In the genomic region with DNA sequence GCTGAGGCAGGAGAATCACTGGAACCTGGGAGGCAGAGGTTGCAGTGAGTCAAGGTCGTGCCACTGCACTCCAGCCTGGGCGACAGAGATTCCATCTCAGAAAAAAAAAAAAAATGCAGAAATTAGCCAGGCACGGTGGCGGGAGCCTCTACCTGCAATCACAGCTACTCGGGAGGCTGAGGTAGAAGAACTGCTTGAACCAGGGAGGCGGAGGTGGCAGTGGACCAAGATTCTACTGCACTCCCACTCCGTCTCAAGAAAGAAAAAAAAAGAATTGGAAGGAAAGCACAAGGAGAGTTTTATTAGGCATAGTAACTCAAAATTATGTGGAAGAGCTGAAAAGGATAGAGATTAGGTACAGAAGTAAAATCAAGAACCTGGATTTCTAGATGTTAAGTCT, we compare ENCODE assay signal across 22 cellular contexts. TPM values are rescaled to one million over a fixed set of nuclear protein-coding genes. Genes with fewer than 3 reads are reported as not detected.
DNase-seq lines count a peak whose midpoint lies in the region; TF ChIP-seq lines count a peak whose summit lies in the region.
"Had no signal": no experiment of that assay in that cellular context is flagged by ENCODE, and none has a peak within 500 bp of the region (broad histone marks: within the 10 kb centered on the region; RNA-seq: fewer than 3 reads in every experiment).

No MANE protein-coding gene starts in this region.

- no peaks in the 10 kb centered on the region for H3K27me3 ChIP-seq in thyroid gland
- H3K27me3 ChIP-seq: BLaER1 treated with 17β-estradiol and CSF1 and Interleukin-3, amounts not matched to agents 10 nM and 100 nM; SJCRH30 had no signal

- no peaks in the 10 kb centered on the region for H3K9me3 ChIP-seq in thyroid gland
- H3K9me3 ChIP-seq: SJCRH30 had no signal

- in situ Hi-C loops in G401 (cut with HindIII; ENCODE audit: low sequenced_read_pairs): no loop called here

- peaks cover 15% of the 10 kb centered on the region in 2 donors for H3K36me3 ChIP-seq in thyroid gland

- H3K4me1 ChIP-seq in thyroid gland: no peaks in the 10 kb centered on the region
- H3K4me1 ChIP-seq: SJCRH30 had no signal

- H3K4me3 ChIP-seq in thyroid gland (replicated peaks in 1 of 3): no peak overlapping the region
- H3K4me3 ChIP-seq: BLaER1 treated with 17β-estradiol and CSF1 and Interleukin-3, amounts not matched to agents 10 nM and 100 nM; SJCRH30 had no signal

- CTCF ChIA-PET in RWPE1 (lab: Yijun Ruan, JAX): no interaction called here

- DNase-seq in G401 (ENCODE audit: low spot score) (peak; percentile 25), RWPE1 (ENCODE audit: low spot score) (no peak), mesenteric fat pad (ENCODE audit: low spot score) (peak; percentile 12), thyroid gland (peak; percentile 52 to 62), NCI-H446 (lab: John Stamatoyannopoulos, UW) (no peak)
- DNase-seq in stimulated activated naive CD4-positive, alpha-beta T cell (lab: John Stamatoyannopoulos, UW): no peak
- DNase-seq in activated CD4-positive, alpha-beta T cell treated with anti-CD3 and anti-CD28 coated beads, Interleukin-2, amount 50 U/mL, for 48 hours: no peak
- DNase-seq: ACHN; CD4-positive, alpha-beta memory T cell; DND-41; GOT3; KBM-7; MM.1S; NCI-H1092; NCI-H1436 treated with DMSO at 0.1 percent for 48 hours; NCI-H2029; NCI-H2227 treated with DMSO at 0.1 percent for 48 hours; NCI-H510A treated with DMSO at 0.1 percent for 48 hours; NCI-H748 treated with DMSO at 0.1 percent for 48 hours; SJCRH30 had no signal

- H3K27ac ChIP-seq in RWPE1 (0 out of 2 replicates have a peak overlapping the region, but pooled peaks have one; percentile 9), thyroid gland (no peak overlapping the region)
- H3K27ac ChIP-seq: BLaER1 treated with 17β-estradiol and CSF1 and Interleukin-3, amounts not matched to agents 10 nM and 100 nM; SJCRH30 had no signal

- TF ChIP-seq CTCF in RWPE1 (conservative IDR thresholded peaks at IDR 0.05; ENCODE audit: low read depth) (no peak), thyroid gland (IDR thresholded peaks at IDR 0.05) (no peak)

- intact Hi-C loops in thyroid gland (cut with DNase I): no loop called here

- POLR2A ChIA-PET in RWPE1 (lab: Yijun Ruan, JAX; ENCODE audit: low non-redundant PET): no interaction called here

- WGBS in thyroid gland, 2 donors: 60 to 62% methylated on average over 7 of the region's 7 CpGs

- no peak for TF ChIP-seq POLR2A in thyroid gland (IDR thresholded peaks at IDR 0.05)

RNA-seq across cellular contexts. Expression of a gene that starts 20.8 kb away (rescaled TPM):
- not detected in 2 replicates for total RNA-seq in G401 (2014; rRNA removed; shearing (Covaris generic))
- total RNA-seq in mesenteric fat pad (not detected), thyroid gland (under 1 TPM in 1 of 4 donors, not detected in 3; 0.40 TPM)
- total RNA-seq: CD4-positive, alpha-beta memory T cell; HT1080 had no signal

RNA-seq across cellular contexts. Expression of a gene that starts 22.9 kb away (rescaled TPM):
- total RNA-seq in G401 (2014; rRNA removed; shearing (Covaris generic)): 26.6 and 40.0 TPM in 2 replicates
- total RNA-seq in mesenteric fat pad: 60.5 TPM
- 10 to 100 TPM; 55.9 to 73.1 (median 67.7) TPM for total RNA-seq in thyroid gland

RNA-seq across cellular contexts. Expression of a gene that starts 38.7 kb away (rescaled TPM):
- 83.1 and 127 TPM in 2 replicates for total RNA-seq in G401 (2014; rRNA removed; shearing (Covaris generic))
- total RNA-seq in mesenteric fat pad: 119 TPM
- 10 to 100 TPM; 51.6 to 83.6 (median 68.9) TPM for total RNA-seq in thyroid gland

RNA-seq across cellular contexts. Expression of a gene that starts 49.0 kb away (rescaled TPM):
- total RNA-seq in G401 (2014; rRNA removed; shearing (Covaris generic)): 144 and 145 TPM in 2 replicates
- total RNA-seq in mesenteric fat pad (722 TPM), thyroid gland (100 to 1,000 TPM; 493 to 555 (median 514) TPM)

Comparison
In these comparisons a context has a peak if more than half of its experiments do, and no peak if none do; other contexts are left out.
1. DNase-seq: peak in G401 (single experiment), mesenteric fat pad (single experiment) and thyroid gland (2 of 2); none in RWPE1 (single experiment), stimulated activated naive CD4-positive, alpha-beta T cell (0 of 6), NCI-H446 (0 of 2) and activated CD4-positive, alpha-beta T cell treated with anti-CD3 and anti-CD28 coated beads, Interleukin-2, amount 50 U/mL, for 48 hours (0 of 2).